8 cellular contexts compared by ENCODE assay signal in genomic region chr15:65958835-65959234, GRCh38.
"Had no signal": no experiment of that assay in that cellular context is flagged by ENCODE, and none has a peak within 500 bp of the region (broad histone marks: within the 10 kb centered on the region; RNA-seq: fewer than 3 reads in every experiment).

No MANE protein-coding gene starts in this region.

- ATAC-seq: GM23338, HCT116, HepG2 had no signal

- H3K4me1 ChIP-seq: HAP-1 had no signal

- H3K36me3 ChIP-seq: HAP-1 had no signal

- H3K9me3 ChIP-seq: HAP-1 had no signal

- H3K4me3 Mint-ChIP-seq: GM23338, HFFc6, IgD-negative memory B cell had no signal

- DNase-seq: H7, HFFc6 had no signal

- H3K4me3 ChIP-seq: GM23338, HAP-1 had no signal

- H3K27ac Mint-ChIP-seq: GM23338, HFFc6, IgD-negative memory B cell had no signal

- H3K27ac ChIP-seq: HL-60 had no signal

- H3K9me3 Mint-ChIP-seq: GM23338, HFFc6, IgD-negative memory B cell had no signal
